Comparison of ENCODE assay signal across 19 cellular contexts in genomic region chr16:56747486-56748045, GRCh38. TPM values are rescaled to one million over a fixed set of nuclear protein-coding genes. Genes with fewer than 3 reads are reported as not detected.
DNase-seq lines count a peak whose midpoint lies in the region; ATAC-seq and TF ChIP-seq lines count a peak whose summit lies in the region.
"Had no signal": no experiment of that assay in that cellular context is flagged by ENCODE, and none has a peak within 500 bp of the region (broad histone marks: within the 10 kb centered on the region; RNA-seq: fewer than 3 reads in every experiment).

No MANE protein-coding gene starts in this region.

- H3K27ac ChIP-seq in VCaP (peak overlapping the region; percentile 41), thyroid gland (peak overlapping the region; percentile 81 to 94 (median 90))
- H3K27ac ChIP-seq: psoas muscle had no signal

- H3K4me3 ChIP-seq in choroid plexus epithelial cell (ENCODE audit: low read depth, low read length) (no peak overlapping the region), thyroid gland (replicated peaks in 1 of 3) (no peak overlapping the region)
- H3K4me3 ChIP-seq: HAP-1, Peyer's patch, psoas muscle had no signal

- no peaks in the 10 kb centered on the region for H3K27me3 ChIP-seq in thyroid gland
- H3K27me3 ChIP-seq: Peyer's patch had no signal

- H3K9me3 Mint-ChIP-seq in memory B cell, result no peaks in the 10 kb centered on the region

- H3K27ac Mint-ChIP-seq in memory B cell, result peak overlapping the region; percentile 66

- H3K27me3 Mint-ChIP-seq in memory B cell, result no peaks in the 10 kb centered on the region

- no peaks in the 10 kb centered on the region for H3K36me3 ChIP-seq in thyroid gland
- H3K36me3 ChIP-seq: HAP-1, Peyer's patch had no signal

- peaks cover 32% of the 10 kb centered on the region for H3K36me3 Mint-ChIP-seq in memory B cell

- H3K4me3 Mint-ChIP-seq in memory B cell, result no peak overlapping the region

- ATAC-seq in memory B cell (ENCODE audit: low read depth) (no peak), HG03039 (IDR thresholded peaks at IDR 0.05; ENCODE audit: unreplicated experiment) (no peak)
- ATAC-seq: psoas muscle had no signal

- intact Hi-C loops in thyroid gland (cut with DNase I), result no loop called here

- peak in 1 of 2 donors; percentile 57 for TF ChIP-seq POLR2A in thyroid gland (IDR thresholded peaks at IDR 0.05)

- peaks cover 76 to 83% of the 10 kb centered on the region in 2 donors for H3K4me1 ChIP-seq in thyroid gland
- H3K4me1 ChIP-seq: Peyer's patch had no signal

- peaks cover 13% of the 10 kb centered on the region for H3K4me1 Mint-ChIP-seq in memory B cell

- H3K9me3 ChIP-seq in thyroid gland, result no peaks in the 10 kb centered on the region
- H3K9me3 ChIP-seq: HAP-1, Peyer's patch, psoas muscle had no signal

- no peak for TF ChIP-seq CTCF in VCaP (conservative IDR thresholded peaks at IDR 0.05)
- TF ChIP-seq CTCF in choroid plexus epithelial cell (conservative IDR thresholded peaks at IDR 0.05; ENCODE audit: low read depth, low read length), result no peak
- TF ChIP-seq CTCF in thyroid gland (IDR thresholded peaks at IDR 0.05), result no peak

- DNase-seq in choroid plexus epithelial cell (ENCODE audit: low read depth) (peak; percentile 47), memory B cell (ENCODE audit: low spot score in 2 of 2) (no peak), thyroid gland (no peak), NCI-H187 (lab: John Stamatoyannopoulos, UW) (no peak), NCI-H2227 treated with DMSO at 0.1 percent for 48 hours (lab: John Stamatoyannopoulos, UW) (no peak)
- DNase-seq: activated CD4-positive, alpha-beta T cell treated with anti-CD3 and anti-CD28 coated beads for 1 hour; C1 segment of cervical spinal cord; DMS79; effector CD4-positive, alpha-beta T cell; foreskin melanocyte; Kasumi-1; NCI-H1694 treated with DMSO at 0.1 percent for 48 hours; NCI-H526 treated with DMSO at 0.1 percent for 48 hours; Peyer's patch; psoas muscle; SW 1271 had no signal

- WGBS in thyroid gland, 2 donors, result 19 to 32% methylated on average over 1 of the region's 1 CpG

RNA-seq across cellular contexts. Expression of gene NUP93, which starts 17.6 kb away (rescaled TPM):
- total RNA-seq in thyroid gland, result 100 to 1,000 TPM in 2 of 4 donors, 10 to 100 TPM in 2; 70.1 to 150 (median 97.4) TPM
